18 cellular contexts compared by ENCODE assay signal in genomic region chr7:139246905-139247304, GRCh38. TPM values are rescaled to one million over a fixed set of nuclear protein-coding genes. Genes with fewer than 3 reads are reported as not detected.
A peak's percentile ranks its signal among the peaks of the same experiment; 100 is the strongest.
DNase-seq lines count a peak whose midpoint lies in the region; ATAC-seq, FAIRE-seq and TF ChIP-seq lines count a peak whose summit lies in the region.
"Had no signal": no experiment of that assay in that cellular context is flagged by ENCODE, and none has a peak within 500 bp of the region (broad histone marks: within the 10 kb centered on the region; RNA-seq: fewer than 3 reads in every experiment).

No MANE protein-coding gene starts in this region.

- peak; percentile 18 for DNase-seq in MCF 10A (ENCODE audit: unreplicated experiment)
- no peak for DNase-seq in breast epithelium (ENCODE audit: low spot score in 2 of 2)
- peak; percentile 47 for DNase-seq in astrocyte (ENCODE audit: low read depth)
- DNase-seq in foreskin fibroblast, result peak; percentile 38 to 74
- no peak for DNase-seq in occipital lobe (lab: John Stamatoyannopoulos, UW)
- no peak for DNase-seq in urothelium cell line (ENCODE audit: low spot score)
- no peak for DNase-seq in stomach
- no peak for DNase-seq in natural killer cell
- DNase-seq: activated CD8-positive, alpha-beta T cell treated with anti-CD3 and anti-CD28 coated beads, Interleukin-2, amount 10 ng/mL, durations not matched to agents 7 days and 5 days; activated naive CD8-positive, alpha-beta T cell treated with anti-CD3 and anti-CD28 coated beads, Interleukin-2, amount 50 U/mL, for 24 hours; CD8-positive, alpha-beta memory T cell; NCI-H1694 treated with DMSO at 0.1 percent for 48 hours; NCI-H446 treated with DMSO at 0.1 percent for 48 hours; stimulated activated naive B cell treated with anti-CD40 and anti-IgM and Interleukin-4, amounts not matched to agents 10 μg/mL and 1 μg/mL and 100 μg/mL, for 72 hours; WERI-Rb-1 had no signal

- peaks cover 39% of the 10 kb centered on the region for H3K4me1 Mint-ChIP-seq in MCF 10A (ENCODE audit: insufficient read depth, unreplicated experiment)
- H3K4me1 Mint-ChIP-seq in astrocyte (ENCODE audit: low read depth, unreplicated experiment), result peaks cover 10% of the 10 kb centered on the region
- peaks cover 4 to 5% of the 10 kb centered on the region in 2 donors for H3K4me1 Mint-ChIP-seq in natural killer cell

- no peaks in the 10 kb centered on the region for H3K27me3 ChIP-seq in breast epithelium
- no peaks in the 10 kb centered on the region for H3K27me3 ChIP-seq in astrocyte (ENCODE audit: insufficient read depth, low read length)
- no peaks in the 10 kb centered on the region for H3K27me3 ChIP-seq in stomach

- no peak for TF ChIP-seq EP300 in stomach (IDR thresholded peaks at IDR 0.05)

- H3K4me3 Mint-ChIP-seq in MCF 10A (ENCODE audit: unreplicated experiment), result no peak overlapping the region
- H3K4me3 Mint-ChIP-seq in astrocyte (ENCODE audit: unreplicated experiment), result no peak overlapping the region
- H3K4me3 Mint-ChIP-seq in natural killer cell, result no peak overlapping the region
- H3K4me3 Mint-ChIP-seq: activated CD8-positive, alpha-beta T cell treated with anti-CD3 and anti-CD28 coated beads, Interleukin-2, amount 10 ng/mL, durations not matched to agents 7 days and 5 days; activated naive CD8-positive, alpha-beta T cell treated with anti-CD3 and anti-CD28 coated beads, Interleukin-2, amount 50 U/mL, for 24 hours; CD8-positive, alpha-beta memory T cell; stimulated activated naive B cell treated with anti-CD40 and anti-IgM and Interleukin-4, amounts not matched to agents 10 μg/mL and 1 μg/mL and 100 μg/mL, for 72 hours; type B pancreatic cell had no signal

- H2AFZ ChIP-seq in astrocyte (ENCODE audit: low read depth, low read length), result no peak overlapping the region

- no peak overlapping the region for H3K27ac Mint-ChIP-seq in MCF 10A (ENCODE audit: low read depth, unreplicated experiment)
- H3K27ac Mint-ChIP-seq in astrocyte (ENCODE audit: unreplicated experiment), result peak overlapping the region; percentile 16
- H3K27ac Mint-ChIP-seq in natural killer cell, result no peak overlapping the region
- H3K27ac Mint-ChIP-seq: activated CD8-positive, alpha-beta T cell treated with anti-CD3 and anti-CD28 coated beads, Interleukin-2, amount 10 ng/mL, durations not matched to agents 7 days and 5 days; CD8-positive, alpha-beta memory T cell; stimulated activated naive B cell treated with anti-CD40 and anti-IgM and Interleukin-4, amounts not matched to agents 10 μg/mL and 1 μg/mL and 100 μg/mL, for 72 hours; type B pancreatic cell had no signal

- intact Hi-C loops in MCF 10A (cut with micrococcal nuclease), result no loop called here
- intact Hi-C loops in breast epithelium (cut with DNase I; ENCODE audit: low total_unique reads), result no loop called here
- intact Hi-C loops in stomach (cut with DNase I; ENCODE audit: low total_unique reads), result no loop called here
- intact Hi-C loops in natural killer cell (cut with micrococcal nuclease), result no loop called here

- CTCF ChIA-PET in MCF 10A (lab: Yijun Ruan, JAX), result no interaction called here

- H3K4me3 ChIP-seq in breast epithelium (no peak overlapping the region), astrocyte (ENCODE audit: insufficient read depth, low read depth, low read length) (no peak overlapping the region), foreskin fibroblast (ENCODE audit: low read depth in 1 of 2, low read length in 2 of 2) (no peak overlapping the region), stomach (no peak overlapping the region)
- H3K4me3 ChIP-seq: A549, prostate gland had no signal

- POLR2A ChIA-PET in MCF 10A (lab: Yijun Ruan, JAX), result interaction anchor here (0.6 to 1.1 kb wide), 3 partner anchors 12 to 15 kb away, joined by 3 read pairs; no protein-coding TSS in a partner anchor

- FAIRE-seq in astrocyte (lab: Jason Lieb, UNC) (no peak), urothelium cell line (lab: Jason Lieb, UNC) (no peak)
- FAIRE-seq: A549 had no signal

- no peaks in the 10 kb centered on the region for H3K9me3 Mint-ChIP-seq in MCF 10A (ENCODE audit: unreplicated experiment)
- H3K9me3 Mint-ChIP-seq in astrocyte (ENCODE audit: unreplicated experiment), result no peaks in the 10 kb centered on the region
- H3K9me3 Mint-ChIP-seq in natural killer cell, result no peaks in the 10 kb centered on the region
- H3K9me3 Mint-ChIP-seq: activated naive CD8-positive, alpha-beta T cell treated with anti-CD3 and anti-CD28 coated beads, Interleukin-2, amount 50 U/mL, for 24 hours; CD8-positive, alpha-beta memory T cell had no signal

- H3K4me1 ChIP-seq in breast epithelium (no peaks in the 10 kb centered on the region), astrocyte (ENCODE audit: insufficient read depth, low read length) (peaks cover 5% of the 10 kb centered on the region), stomach (peaks cover 4 to 17% (median 10%) of the 10 kb centered on the region in 4 donors)
- H3K4me1 ChIP-seq: A549, prostate gland had no signal

- no peak for ATAC-seq in natural killer cell
- ATAC-seq: A549; activated CD8-positive, alpha-beta T cell treated with anti-CD3 and anti-CD28 coated beads, Interleukin-2, amount 10 ng/mL, durations not matched to agents 7 days and 5 days; activated naive CD8-positive, alpha-beta T cell treated with anti-CD3 and anti-CD28 coated beads, Interleukin-2, amount 50 U/mL, for 24 hours; stimulated activated naive B cell treated with anti-CD40 and anti-IgM and Interleukin-4, amounts not matched to agents 10 μg/mL and 1 μg/mL and 100 μg/mL, for 72 hours had no signal

- H3K79me2 ChIP-seq in astrocyte (ENCODE audit: insufficient read depth, low read length), result no peaks in the 10 kb centered on the region

- WGBS in stomach, 5 donors, result 78 to 84% (median 80%) methylated on average over 5 of the region's 5 CpGs

- peaks cover 62% of the 10 kb centered on the region for H3K36me3 Mint-ChIP-seq in MCF 10A (ENCODE audit: insufficient read depth, unreplicated experiment)
- H3K36me3 Mint-ChIP-seq in astrocyte (ENCODE audit: low read depth, unreplicated experiment), result peaks cover 12% of the 10 kb centered on the region
- peaks cover 9% of the 10 kb centered on the region for H3K36me3 Mint-ChIP-seq in natural killer cell

- BruUV-seq in MCF 10A (replicated peaks; lab: Mats Ljungman, UMichigan), result no TSS peak

- H4K20me1 ChIP-seq in astrocyte (ENCODE audit: insufficient read depth, low read length), result peaks cover 14% of the 10 kb centered on the region

- H3K4me2 ChIP-seq in astrocyte (ENCODE audit: low read length), result no peak overlapping the region
- H3K4me2 ChIP-seq: A549 had no signal

- no peak overlapping the region for H3K27ac ChIP-seq in breast epithelium
- no peak overlapping the region for H3K27ac ChIP-seq in astrocyte (ENCODE audit: low read depth, low read length)
- H3K27ac ChIP-seq in stomach, result peak overlapping the region in 1 of 5 donors; percentile 21
- H3K27ac ChIP-seq: A549, prostate gland, WERI-Rb-1 had no signal

- H3K27me3 Mint-ChIP-seq in MCF 10A (ENCODE audit: insufficient read depth, unreplicated experiment), result no peaks in the 10 kb centered on the region
- no peaks in the 10 kb centered on the region for H3K27me3 Mint-ChIP-seq in astrocyte (ENCODE audit: low read depth, unreplicated experiment)
- peaks cover 7% of the 10 kb centered on the region in 2 donors for H3K27me3 Mint-ChIP-seq in natural killer cell (ENCODE audit: low read depth in 2 of 2)
- H3K27me3 Mint-ChIP-seq: activated naive CD8-positive, alpha-beta T cell treated with anti-CD3 and anti-CD28 coated beads, Interleukin-2, amount 50 U/mL, for 24 hours; CD8-positive, alpha-beta memory T cell; stimulated activated naive B cell treated with anti-CD40 and anti-IgM and Interleukin-4, amounts not matched to agents 10 μg/mL and 1 μg/mL and 100 μg/mL, for 72 hours; type B pancreatic cell had no signal

- H3K36me3 ChIP-seq in breast epithelium (peaks cover 3% of the 10 kb centered on the region), astrocyte (ENCODE audit: insufficient read depth, low read length) (peaks cover 3% of the 10 kb centered on the region), stomach (peaks cover 0 to 90% (median 61%) of the 10 kb centered on the region in 4 donors)
- H3K36me3 ChIP-seq: prostate gland had no signal

- no peak overlapping the region for H3K9ac ChIP-seq in astrocyte (ENCODE audit: low read length)

- H3K9me3 ChIP-seq in breast epithelium (no peaks in the 10 kb centered on the region), astrocyte (ENCODE audit: insufficient read depth, low read depth, low read length) (no peaks in the 10 kb centered on the region), stomach (no peaks in the 10 kb centered on the region)
- H3K9me3 ChIP-seq: A549, prostate gland had no signal

- TF ChIP-seq CTCF in MCF 10A (IDR thresholded peaks at IDR 0.05; ENCODE audit: unreplicated experiment) (no peak), breast epithelium (IDR thresholded peaks at IDR 0.05) (no peak), astrocyte (IDR thresholded peaks at IDR 0.05; ENCODE audit: insufficient read depth, low read depth, low read length) (no peak), foreskin fibroblast (IDR thresholded peaks at IDR 0.05; ENCODE audit: low read depth, low read length) (no peak), stomach (IDR thresholded peaks at IDR 0.05) (no peak), natural killer cell (IDR thresholded peaks at IDR 0.05) (no peak)

- TF ChIP-seq POLR2A in breast epithelium (IDR thresholded peaks at IDR 0.05) (no peak), stomach (IDR thresholded peaks at IDR 0.05) (no peak)

RNA-seq across cellular contexts. Expression of gene UBN2, which starts 15.9 kb away (rescaled TPM):
- total RNA-seq in MCF 10A (2022) (18.7 and 25.3 TPM in 2 replicates), breast epithelium (10 to 100 TPM; 12.8 to 26.8 (median 20.0) TPM), astrocyte (16.5 and 17.1 TPM in 2 replicates), occipital lobe (23.7 TPM), stomach (10 to 100 TPM in 3 of 5 donors, 1 to 10 TPM in 2; 4.9 to 23.9 (median 13.8) TPM), natural killer cell (10 to 100 TPM; 17.6 to 33.2 (median 21.2) TPM)
- 1 to 10 TPM in 1 of 3 donors, under 1 TPM in 2; 0.76 to 1.8 (median 1.00) TPM for polyA plus RNA-seq in stomach

Comparison
In these comparisons a context has a peak if more than half of its experiments do, and no peak if none do; other contexts are left out.
1. DNase-seq: peak in MCF 10A (single experiment), astrocyte (single experiment) and foreskin fibroblast (2 of 2); none in breast epithelium (0 of 2), occipital lobe (single experiment), urothelium cell line (single experiment), stomach (single experiment) and natural killer cell (single experiment).